Comparison of ENCODE assay signal across 21 cellular contexts in genomic region chr15:101712078-101712477, GRCh38.
"Had no signal": no experiment of that assay in that cellular context is flagged by ENCODE, and none has a peak within 500 bp of the region (broad histone marks: within the 10 kb centered on the region; RNA-seq: fewer than 3 reads in every experiment).

No MANE protein-coding gene starts in this region.

- H3K9me3 Mint-ChIP-seq: activated B cell treated with CpG ODN at 0.5 μM for 24 hours; activated CD4-positive, alpha-beta memory T cell treated with anti-CD3 and anti-CD28 coated beads for 36 hours; naive B cell; nephron progenitor cell; stimulated activated naive CD8-positive, alpha-beta T cell treated with anti-CD3 and anti-CD28 coated beads, Interleukin-15, Interleukin-2, amounts not matched to agents 100 ng/mL and 50 ng/mL, for 24 hours; T-helper 2 cell treated with Interferon-gamma antibody and Interleukin-4, amounts not matched to agents 5 μg/mL and 100 μg/mL, for 36 hours had no signal

- H3K27me3 Mint-ChIP-seq: activated B cell treated with CpG ODN at 0.5 μM for 24 hours; activated CD4-positive, alpha-beta memory T cell treated with anti-CD3 and anti-CD28 coated beads for 36 hours; naive B cell; progenitor cell of endocrine pancreas; stimulated activated naive CD8-positive, alpha-beta T cell treated with anti-CD3 and anti-CD28 coated beads, Interleukin-15, Interleukin-2, amounts not matched to agents 100 ng/mL and 50 ng/mL, for 24 hours had no signal

- DNase-seq: activated B cell treated with CpG ODN at 0.5 μM for 24 hours; activated CD4-positive, alpha-beta memory T cell treated with anti-CD3 and anti-CD28 coated beads for 36 hours; activated effector memory CD4-positive, alpha-beta T cell treated with anti-CD3 and anti-CD28 coated beads, Interleukin-2, amount 50 U/mL, for 16 hours; activated naive CD4-positive, alpha-beta T cell treated with anti-CD3 and anti-CD28 coated beads, Interleukin-2, amount 50 U/mL, for 16 hours; activated T-cell treated with anti-CD3 and anti-CD28 coated beads for 4 hours; dermis blood vessel endothelial cell; effector CD4-positive, alpha-beta T cell; foreskin keratinocyte; heart right ventricle; islet precursor cell; left ventricle myocardium inferior; naive B cell; nephron progenitor cell; ovary; right lobe of liver; stimulated activated CD4-positive, alpha-beta T cell treated with anti-CD3 and anti-CD28 coated beads, Interleukin-12 subunit alpha, Interleukin-12 subunit beta, amount 100 ng/mL, for 4 hours; stimulated activated CD4-positive, alpha-beta T cell treated with anti-CD3 and anti-CD28 coated beads, Interleukin-4, amount 100 ng/mL, for 1 hour; trophoblast cell had no signal

- H3K27ac Mint-ChIP-seq: activated B cell treated with CpG ODN at 0.5 μM for 24 hours; activated CD4-positive, alpha-beta memory T cell treated with anti-CD3 and anti-CD28 coated beads for 36 hours; nephron progenitor cell; progenitor cell of endocrine pancreas; stimulated activated naive CD8-positive, alpha-beta T cell treated with anti-CD3 and anti-CD28 coated beads, Interleukin-15, Interleukin-2, amounts not matched to agents 100 ng/mL and 50 ng/mL, for 24 hours; T-helper 2 cell treated with Interferon-gamma antibody and Interleukin-4, amounts not matched to agents 5 μg/mL and 100 μg/mL, for 36 hours had no signal

- ATAC-seq: foreskin keratinocyte, heart right ventricle, right lobe of liver had no signal

- H3K4me3 Mint-ChIP-seq: activated B cell treated with CpG ODN at 0.5 μM for 24 hours; activated CD4-positive, alpha-beta memory T cell treated with anti-CD3 and anti-CD28 coated beads for 36 hours; naive B cell; nephron progenitor cell; stimulated activated naive CD8-positive, alpha-beta T cell treated with anti-CD3 and anti-CD28 coated beads, Interleukin-15, Interleukin-2, amounts not matched to agents 100 ng/mL and 50 ng/mL, for 24 hours; T-helper 2 cell treated with Interferon-gamma antibody and Interleukin-4, amounts not matched to agents 5 μg/mL and 100 μg/mL, for 36 hours had no signal

- H3K4me1 Mint-ChIP-seq: activated B cell treated with CpG ODN at 0.5 μM for 24 hours, nephron progenitor cell had no signal
